In genomic region chr11:110463153-110463552, GRCh38 we compare ENCODE assay signal across 9 cellular contexts. TPM values are rescaled to one million over a fixed set of nuclear protein-coding genes. Genes with fewer than 3 reads are reported as not detected.
DNase-seq lines count a peak whose midpoint lies in the region; ATAC-seq and TF ChIP-seq lines count a peak whose summit lies in the region.
"Had no signal": no experiment of that assay in that cellular context is flagged by ENCODE, and none has a peak within 500 bp of the region (broad histone marks: within the 10 kb centered on the region; RNA-seq: fewer than 3 reads in every experiment).

No MANE protein-coding gene starts in this region.

- CTCF ChIA-PET in MCF 10A (lab: Yijun Ruan, JAX) = interaction anchor here (1.2 to 2.3 kb wide), 3 partner anchors 18 to 767 kb away, joined by 4 to 19 read pairs (median 7); no protein-coding TSS in a partner anchor
- CTCF ChIA-PET in activated CD4-positive, alpha-beta memory T cell treated with anti-CD3 and anti-CD28 coated beads for 36 hours (lab: Charles Lee) = interaction anchor here (0.5 to 1.0 kb wide), 2 partner anchors 285 to 767 kb away, joined by 3 read pairs; no protein-coding TSS in a partner anchor

- H3K9me3 Mint-ChIP-seq in MCF 10A (ENCODE audit: unreplicated experiment) = no peaks in the 10 kb centered on the region
- H3K9me3 Mint-ChIP-seq in activated CD4-positive, alpha-beta memory T cell treated with anti-CD3 and anti-CD28 coated beads for 36 hours = no peaks in the 10 kb centered on the region
- H3K9me3 Mint-ChIP-seq: activated naive CD4-positive, alpha-beta T cell treated with anti-CD3 and anti-CD28 coated beads, Interleukin-2, amount 50 U/mL, for 72 hours had no signal

- TF ChIP-seq POLR2A in breast epithelium (IDR thresholded peaks at IDR 0.05) (no peak), gastrocnemius medialis (IDR thresholded peaks at IDR 0.05) (no peak)

- H3K9me3 ChIP-seq in breast epithelium (no peaks in the 10 kb centered on the region), gastrocnemius medialis (no peaks in the 10 kb centered on the region)

- in situ Hi-C loops in gastrocnemius medialis (cut with MboI; ENCODE audit: low sequenced_read_pairs in 4 of 4) = loop anchor here in 3 of 4 donors (10.0 to 25.0 kb wide), 2 partner anchors 772 to 774 kb away; partner anchors contain the start of gene POU2AF2 (in 1 of the 3)

- TF ChIP-seq CTCF in MCF 10A (IDR thresholded peaks at IDR 0.05; ENCODE audit: unreplicated experiment) = peak; percentile 49
- TF ChIP-seq CTCF in breast epithelium (IDR thresholded peaks at IDR 0.05) = peak in 1 of 3 donors; percentile 27
- peak in 3 of 5 experiments; percentile 21 to 50 (median 27) for TF ChIP-seq CTCF in gastrocnemius medialis (IDR thresholded peaks at IDR 0.05 in 4 of 5, conservative IDR thresholded peaks at IDR 0.05 in 1 of 5)

- POLR2A ChIA-PET in MCF 10A (lab: Yijun Ruan, JAX) = interaction anchor here (0.9 kb wide), 1 partner anchor 767 kb away, joined by 3 read pairs; no protein-coding TSS in a partner anchor
- POLR2A ChIA-PET in activated CD4-positive, alpha-beta memory T cell treated with anti-CD3 and anti-CD28 coated beads for 36 hours (lab: Charles Lee) = no interaction called here

- H3K4me3 Mint-ChIP-seq in MCF 10A (ENCODE audit: unreplicated experiment) = no peak overlapping the region
- no peak overlapping the region for H3K4me3 Mint-ChIP-seq in activated CD4-positive, alpha-beta memory T cell treated with anti-CD3 and anti-CD28 coated beads for 36 hours

- H3K36me3 Mint-ChIP-seq in MCF 10A (ENCODE audit: insufficient read depth, unreplicated experiment) = peaks cover 44% of the 10 kb centered on the region
- H3K36me3 Mint-ChIP-seq in activated CD4-positive, alpha-beta memory T cell treated with anti-CD3 and anti-CD28 coated beads for 36 hours = peaks cover 11% of the 10 kb centered on the region

- intact Hi-C loops in MCF 10A (cut with micrococcal nuclease) = loop anchor here (1.0 to 10.0 kb wide), 2 partner anchors 767 to 972 kb away; no protein-coding TSS in a partner anchor
- intact Hi-C loops in breast epithelium (cut with DNase I; ENCODE audit: low total_unique reads) = no loop called here
- intact Hi-C loops in activated CD4-positive, alpha-beta memory T cell treated with anti-CD3 and anti-CD28 coated beads for 36 hours (cut with micrococcal nuclease) = no loop called here
- intact Hi-C loops in left ventricle myocardium superior (cut with micrococcal nuclease) = no loop called here
- intact Hi-C loops in gastrocnemius medialis (cut with DNase I; ENCODE audit: low total_unique reads) = loop anchor here (2.0 kb wide), 1 partner anchor 768 kb away; no protein-coding TSS in a partner anchor

- no peak overlapping the region for H3K27ac Mint-ChIP-seq in MCF 10A (ENCODE audit: low read depth, unreplicated experiment)
- H3K27ac Mint-ChIP-seq in activated CD4-positive, alpha-beta memory T cell treated with anti-CD3 and anti-CD28 coated beads for 36 hours = no peak overlapping the region
- H3K27ac Mint-ChIP-seq: activated naive CD4-positive, alpha-beta T cell treated with anti-CD3 and anti-CD28 coated beads, Interleukin-2, amount 50 U/mL, for 72 hours had no signal

- H3K4me3 ChIP-seq in breast epithelium = no peak overlapping the region
- H3K4me3 ChIP-seq in gastrocnemius medialis = no peak overlapping the region

- no peaks in the 10 kb centered on the region for H3K4me1 ChIP-seq in breast epithelium
- no peaks in the 10 kb centered on the region for H3K4me1 ChIP-seq in gastrocnemius medialis

- ATAC-seq in left ventricle myocardium superior (peak; percentile 65), gastrocnemius medialis (no peak), GM21576 (IDR thresholded peaks at IDR 0.05; ENCODE audit: unreplicated experiment) (no peak)

- no peaks in the 10 kb centered on the region for H3K4me1 Mint-ChIP-seq in MCF 10A (ENCODE audit: insufficient read depth, unreplicated experiment)
- no peaks in the 10 kb centered on the region for H3K4me1 Mint-ChIP-seq in activated CD4-positive, alpha-beta memory T cell treated with anti-CD3 and anti-CD28 coated beads for 36 hours (ENCODE audit: low read depth)

- H3K27me3 ChIP-seq in breast epithelium = no peaks in the 10 kb centered on the region
- H3K27me3 ChIP-seq in gastrocnemius medialis = no peaks in the 10 kb centered on the region

- BruUV-seq in MCF 10A (replicated peaks; lab: Mats Ljungman, UMichigan) = no TSS peak

- H3K27ac ChIP-seq in breast epithelium (no peak overlapping the region), gastrocnemius medialis (no peak overlapping the region)

- DNase-seq in MCF 10A (ENCODE audit: unreplicated experiment) (peak; percentile 52), breast epithelium (ENCODE audit: low spot score in 2 of 2) (no peak), NCI-H1092 treated with DMSO at 0.1 percent for 48 hours (lab: John Stamatoyannopoulos, UW) (peak; percentile 58), left ventricle myocardium superior (peak; percentile 66), gastrocnemius medialis (peak in 1 of 2 donors; percentile 29)
- DNase-seq in activated CD4-positive, alpha-beta memory T cell treated with anti-CD3 and anti-CD28 coated beads for 36 hours = peak; percentile 43
- DNase-seq in stimulated activated naive CD4-positive, alpha-beta T cell (lab: John Stamatoyannopoulos, UW) = no peak

- H3K36me3 ChIP-seq in breast epithelium = no peaks in the 10 kb centered on the region
- H3K36me3 ChIP-seq in gastrocnemius medialis = peaks cover 0 to 12% of the 10 kb centered on the region in 2 donors

- H3K27me3 Mint-ChIP-seq in MCF 10A (ENCODE audit: insufficient read depth, unreplicated experiment) = no peaks in the 10 kb centered on the region
- H3K27me3 Mint-ChIP-seq in activated CD4-positive, alpha-beta memory T cell treated with anti-CD3 and anti-CD28 coated beads for 36 hours = no peaks in the 10 kb centered on the region

RNA-seq across cellular contexts. Expression of gene FDX1, which starts 33.4 kb away (rescaled TPM):
- total RNA-seq in MCF 10A (2022) = 19.9 and 21.1 TPM in 2 replicates
- total RNA-seq in breast epithelium = 10 to 100 TPM; 12.5 to 18.3 (median 15.2) TPM
- 10 to 100 TPM in 1 of 2 experiments, 1 to 10 TPM in 1; 9.8 to 11.2 TPM for total RNA-seq in activated CD4-positive, alpha-beta memory T cell treated with anti-CD3 and anti-CD28 coated beads for 36 hours
- 23.2 TPM for total RNA-seq in left ventricle myocardium superior
- 10 to 100 TPM; 13.3 to 25.0 (median 21.3) TPM for total RNA-seq in gastrocnemius medialis

Comparison
In these comparisons a context has a peak if more than half of its experiments do, and no peak if none do; other contexts are left out.
1. DNase-seq: peak in MCF 10A (single experiment), NCI-H1092 treated with DMSO at 0.1 percent for 48 hours (single experiment), activated CD4-positive, alpha-beta memory T cell treated with anti-CD3 and anti-CD28 coated beads for 36 hours (single experiment) and left ventricle myocardium superior (single experiment); none in breast epithelium (0 of 2) and stimulated activated naive CD4-positive, alpha-beta T cell (0 of 6).
2. intact Hi-C loops: an anchor here in MCF 10A (1.0 to 10.0 kb wide) and gastrocnemius medialis (2.0 kb wide); none called in breast epithelium, activated CD4-positive, alpha-beta memory T cell treated with anti-CD3 and anti-CD28 coated beads for 36 hours and left ventricle myocardium superior.